In genomic region chr20:42041000-42041565, GRCh38 we compare ENCODE assay signal across 1 cellular context.
TF ChIP-seq lines count a peak whose summit lies in the region.

No MANE protein-coding gene starts in this region.

TF ChIP-seq in SK-N-SH treated with all-trans-retinoic acid at 6 μM for 48 hours, 23 proteins besides CTCF, POLR2A, EP300 and RAD21 (continued from another document):
- TF ChIP-seq ZC3H10 (CRISPR knock-in tag; IDR thresholded peaks at IDR 0.05), result no peak
